1 cellular context compared by ENCODE assay signal in genomic region chr20:298755-299391, GRCh38.
A peak's percentile ranks its signal among the peaks of the same experiment; 100 is the strongest.
TF ChIP-seq lines count a peak whose summit lies in the region.

No MANE protein-coding gene starts in this region.

TF ChIP-seq in GM12878, 131 proteins besides CTCF, POLR2A, EP300 and RAD21:
- no peak for TF ChIP-seq CHD1 (IDR thresholded peaks at IDR 0.05; ENCODE audit: low read depth, low read length)
- no peak for TF ChIP-seq HCFC1 (IDR thresholded peaks at IDR 0.05; ENCODE audit: low read length)
- no peak for TF ChIP-seq SIX5 (IDR thresholded peaks at IDR 0.05; ENCODE audit: low read depth, low read length, severe bottlenecking)
- no peak for TF ChIP-seq GABPA (IDR thresholded peaks at IDR 0.05; ENCODE audit: low read depth)
- no peak for TF ChIP-seq FOXM1 (IDR thresholded peaks at IDR 0.05; ENCODE audit: low read depth, low read length)
- TF ChIP-seq RFX5 (IDR thresholded peaks at IDR 0.05; ENCODE audit: low read depth, low read length) = no peak
- 0 out of 3 replicates have a peak, but pooled peaks of 1 of the 2 experiments have one; percentile 7 for TF ChIP-seq EGR1 (IDR thresholded peaks at IDR 0.05; ENCODE audit: borderline replicate concordance in 1 of 2, low read depth in 2 of 2, low read length in 2 of 2)
- TF ChIP-seq MEF2B (IDR thresholded peaks at IDR 0.05; ENCODE audit: partially characterized antibody, poor library complexity, severe bottlenecking) = no peak
